ENCODE assay signal across 24 cellular contexts in the genomic region with DNA sequence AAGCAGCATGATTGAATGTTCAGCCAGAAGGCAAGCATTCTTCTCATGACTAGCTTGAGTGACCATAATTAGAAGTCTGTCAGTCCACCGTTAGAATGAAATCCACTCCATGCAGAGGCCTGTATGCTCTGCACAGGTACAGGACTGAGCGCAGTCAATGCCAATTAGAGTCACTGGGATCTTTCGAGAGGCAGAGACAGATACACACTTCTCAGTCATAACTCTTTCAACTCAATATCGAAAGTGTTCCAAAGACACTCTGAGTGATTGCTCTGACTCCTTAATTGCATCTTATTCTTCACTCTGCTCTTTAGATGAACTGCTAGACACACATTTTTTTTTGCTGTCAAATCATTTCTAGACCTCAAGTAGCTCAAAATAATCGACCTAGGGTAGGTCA.
"Had no signal": no experiment of that assay in that cellular context is flagged by ENCODE, and none has a peak within 500 bp of the region (broad histone marks: within the 10 kb centered on the region; RNA-seq: fewer than 3 reads in every experiment).

No MANE protein-coding gene starts in this region.

- H3K4me1 Mint-ChIP-seq: IgD-negative memory B cell had no signal

- H3K4me3 Mint-ChIP-seq: IgD-negative memory B cell had no signal

- ATAC-seq: K562, Right ventricle myocardium inferior, SK-N-SH treated with all-trans-retinoic acid at 6 μM for 48 hours had no signal

- H2AFZ ChIP-seq: PC-9 had no signal

- H3K4me1 ChIP-seq: Peyer's patch, SJCRH30 had no signal

- H3K4me2 ChIP-seq: PC-9 had no signal

- DNase-seq: MV-4-11; NCI-H1048; NCI-H1105; NCI-H146; NCI-H1694 treated with DMSO at 0.1 percent for 48 hours; NCI-H1930; NCI-H2081; NCI-H2107; NCI-H2171 treated with DMSO at 0.1 percent for 48 hours; NCI-H345; NCI-H524; NCI-H69; NCI-H774; NK-92 treated with Interleukin-12 subunit alpha and Interleukin-12 subunit beta, amount 100 ng/mL, for 24 hours; PC-9; Peyer's patch; SHP77 treated with DMSO at 0.1 percent for 48 hours; SJCRH30 had no signal

- H3K27me3 ChIP-seq: Peyer's patch, SJCRH30 had no signal

- FAIRE-seq: HTR-8/SVneo, K562 had no signal

- H3K9me3 ChIP-seq: Peyer's patch, SJCRH30 had no signal

- H3K36me3 Mint-ChIP-seq: IgD-negative memory B cell had no signal

- H3K27ac ChIP-seq: HL-60, PC-9, Peyer's patch, SJCRH30 had no signal

- H3K36me3 ChIP-seq: Peyer's patch, SJCRH30 had no signal

- H3K27me3 Mint-ChIP-seq: IgD-negative memory B cell had no signal

- H3K27ac Mint-ChIP-seq: IgD-negative memory B cell had no signal

- H3K4me3 ChIP-seq: K562, PC-9, Peyer's patch, SJCRH30 had no signal
